In the genomic region with DNA sequence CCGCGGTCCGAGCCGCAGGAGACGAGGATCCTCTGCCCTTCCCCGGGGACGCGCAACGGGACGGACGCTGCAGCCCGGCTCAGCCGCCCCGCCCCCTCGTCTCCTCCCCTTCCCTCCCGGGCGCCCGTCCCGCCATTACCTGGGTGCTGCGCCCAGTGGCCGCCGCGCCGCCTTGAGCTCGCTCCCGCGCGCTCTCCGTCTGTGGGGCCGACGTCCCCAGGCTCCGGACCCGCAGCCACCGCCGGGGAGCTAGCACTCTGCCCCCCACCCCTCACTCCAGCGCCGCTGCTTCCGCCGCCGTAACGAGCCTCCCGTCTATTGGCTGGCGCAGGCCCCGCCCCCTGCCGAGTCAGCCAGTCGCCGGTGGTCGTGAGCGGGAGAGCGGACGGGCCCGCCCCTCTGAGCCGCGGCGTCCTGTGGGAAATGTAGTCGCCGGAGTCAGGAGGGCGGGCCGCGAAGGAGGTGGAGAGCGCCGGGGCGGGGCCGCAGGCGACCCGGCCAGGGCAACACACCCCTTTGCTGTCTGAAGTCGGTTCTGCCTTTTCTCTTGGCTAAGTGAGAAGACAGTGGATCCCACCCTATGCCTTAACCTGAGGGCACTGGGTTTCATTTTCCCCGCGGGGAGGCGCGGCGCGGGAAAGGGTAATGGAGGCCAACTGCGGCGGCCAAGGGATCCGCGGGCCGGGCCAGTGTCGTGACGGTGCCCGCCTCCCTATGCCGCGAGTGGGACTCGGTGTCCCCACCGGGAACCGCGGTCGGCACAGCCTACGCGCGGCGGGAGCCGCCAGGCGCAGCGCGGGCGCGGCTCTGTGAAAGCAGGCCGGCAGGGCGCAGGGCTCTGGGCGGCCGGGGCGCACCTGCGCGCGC, we compare ENCODE assay signal across 1 cellular context.
TF ChIP-seq lines count a peak whose summit lies in the region.

A gene (minus strand): TSS at position 259 of the 867 bp plus-strand sequence. CDS start 1,767 bp downstream, outside the sequence.

TF ChIP-seq in HepG2, 621 proteins besides CTCF, POLR2A, EP300 and RAD21 (continued from another document and continues in another):
- TF ChIP-seq SMAD9 (CRISPR knock-in tag; IDR thresholded peaks at IDR 0.05) (no peak), FOXM1 (CRISPR knock-in tag; IDR thresholded peaks at IDR 0.05) (no peak), ZBTB42 (CRISPR knock-in tag; IDR thresholded peaks at IDR 0.05) (peak; percentile 85), ZNF549 (CRISPR knock-in tag; IDR thresholded peaks at IDR 0.05) (no peak), ZNF337 (CRISPR knock-in tag; IDR thresholded peaks at IDR 0.05; ENCODE audit: borderline replicate concordance, low read depth) (peak; percentile 81), PRPF4 (IDR thresholded peaks at IDR 0.05; ENCODE audit: low read depth, low read length, poor library complexity, severe bottlenecking) (no peak), ZNF746 (CRISPR knock-in tag; IDR thresholded peaks at IDR 0.05) (peak; percentile 87), YEATS2 (CRISPR knock-in tag; IDR thresholded peaks at IDR 0.05; ENCODE audit: borderline replicate concordance) (no peak; the same call in 1 of the 2 replicates), SRSF4 (IDR thresholded peaks at IDR 0.05; ENCODE audit: low read depth, low read length, poor library complexity, severe bottlenecking) (no peak), ZNF367 (CRISPR knock-in tag; IDR thresholded peaks at IDR 0.05; ENCODE audit: borderline replicate concordance) (no peak), ZNF234 (CRISPR knock-in tag; conservative IDR thresholded peaks at IDR 0.05) (0 out of 2 replicates have a peak, but pooled peaks have one; percentile 51), NKX3-1 (CRISPR knock-in tag; IDR thresholded peaks at IDR 0.05) (no peak), CBX1 (IDR thresholded peaks at IDR 0.05; ENCODE audit: low read depth) (no peak), ZNF510 (CRISPR knock-in tag; IDR thresholded peaks at IDR 0.05; ENCODE audit: low read depth) (peak; percentile 88), HOXA3 (CRISPR knock-in tag; IDR thresholded peaks at IDR 0.05) (no peak), ZMYM2 (CRISPR knock-in tag; IDR thresholded peaks at IDR 0.05) (no peak), ZFP90 (CRISPR knock-in tag; IDR thresholded peaks at IDR 0.05; ENCODE audit: borderline replicate concordance) (no peak; the same call in 1 of the 2 replicates), ZNF20 (CRISPR knock-in tag; IDR thresholded peaks at IDR 0.05) (no peak), TSC22D2 (CRISPR knock-in tag; IDR thresholded peaks at IDR 0.05; ENCODE audit: borderline replicate concordance) (no peak), DNMT1 (CRISPR knock-in tag; IDR thresholded peaks at IDR 0.05) (peak; percentile 87; the same call in 1 of the 2 replicates), TP53 (CRISPR knock-in tag; conservative IDR thresholded peaks at IDR 0.05) (no peak), MED8 (CRISPR knock-in tag; IDR thresholded peaks at IDR 0.05; ENCODE audit: insufficient replicate concordance) (no peak), ZNF879 (CRISPR knock-in tag; IDR thresholded peaks at IDR 0.05) (no peak), ZNF251 (CRISPR knock-in tag; IDR thresholded peaks at IDR 0.05) (peak; percentile 72; the same call in 1 of the 2 replicates), ZNF772 (CRISPR knock-in tag; IDR thresholded peaks at IDR 0.05) (no peak), AGO1 (IDR thresholded peaks at IDR 0.05; ENCODE audit: low read depth, low read length, poor library complexity, severe bottlenecking) (peak; percentile 4), ZNF569 (CRISPR knock-in tag; IDR thresholded peaks at IDR 0.05; ENCODE audit: borderline replicate concordance) (no peak), KAT2B (IDR thresholded peaks at IDR 0.05; ENCODE audit: borderline replicate concordance, low read depth, low read length) (no peak)
- TF ChIP-seq, protein P1, sequence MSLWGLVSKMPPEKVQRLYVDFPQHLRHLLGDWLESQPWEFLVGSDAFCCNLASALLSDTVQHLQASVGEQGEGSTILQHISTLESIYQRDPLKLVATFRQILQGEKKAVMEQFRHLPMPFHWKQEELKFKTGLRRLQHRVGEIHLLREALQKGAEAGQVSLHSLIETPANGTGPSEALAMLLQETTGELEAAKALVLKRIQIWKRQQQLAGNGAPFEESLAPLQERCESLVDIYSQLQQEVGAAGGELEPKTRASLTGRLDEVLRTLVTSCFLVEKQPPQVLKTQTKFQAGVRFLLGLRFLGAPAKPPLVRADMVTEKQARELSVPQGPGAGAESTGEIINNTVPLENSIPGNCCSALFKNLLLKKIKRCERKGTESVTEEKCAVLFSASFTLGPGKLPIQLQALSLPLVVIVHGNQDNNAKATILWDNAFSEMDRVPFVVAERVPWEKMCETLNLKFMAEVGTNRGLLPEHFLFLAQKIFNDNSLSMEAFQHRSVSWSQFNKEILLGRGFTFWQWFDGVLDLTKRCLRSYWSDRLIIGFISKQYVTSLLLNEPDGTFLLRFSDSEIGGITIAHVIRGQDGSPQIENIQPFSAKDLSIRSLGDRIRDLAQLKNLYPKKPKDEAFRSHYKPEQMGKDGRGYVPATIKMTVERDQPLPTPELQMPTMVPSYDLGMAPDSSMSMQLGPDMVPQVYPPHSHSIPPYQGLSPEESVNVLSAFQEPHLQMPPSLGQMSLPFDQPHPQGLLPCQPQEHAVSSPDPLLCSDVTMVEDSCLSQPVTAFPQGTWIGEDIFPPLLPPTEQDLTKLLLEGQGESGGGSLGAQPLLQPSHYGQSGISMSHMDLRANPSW (CRISPR knock-in tag; IDR thresholded peaks at IDR 0.05; ENCODE audit: borderline replicate concordance), result peak; percentile 69; the same call in 1 of the 2 replicates
- TF ChIP-seq, protein P2, sequence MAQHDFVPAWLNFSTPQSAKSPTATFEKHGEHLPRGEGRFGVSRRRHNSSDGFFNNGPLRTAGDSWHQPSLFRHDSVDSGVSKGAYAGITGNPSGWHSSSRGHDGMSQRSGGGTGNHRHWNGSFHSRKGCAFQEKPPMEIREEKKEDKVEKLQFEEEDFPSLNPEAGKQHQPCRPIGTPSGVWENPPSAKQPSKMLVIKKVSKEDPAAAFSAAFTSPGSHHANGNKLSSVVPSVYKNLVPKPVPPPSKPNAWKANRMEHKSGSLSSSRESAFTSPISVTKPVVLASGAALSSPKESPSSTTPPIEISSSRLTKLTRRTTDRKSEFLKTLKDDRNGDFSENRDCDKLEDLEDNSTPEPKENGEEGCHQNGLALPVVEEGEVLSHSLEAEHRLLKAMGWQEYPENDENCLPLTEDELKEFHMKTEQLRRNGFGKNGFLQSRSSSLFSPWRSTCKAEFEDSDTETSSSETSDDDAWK (CRISPR knock-in tag; IDR thresholded peaks at IDR 0.05), result no peak
- TF ChIP-seq, protein P3, sequence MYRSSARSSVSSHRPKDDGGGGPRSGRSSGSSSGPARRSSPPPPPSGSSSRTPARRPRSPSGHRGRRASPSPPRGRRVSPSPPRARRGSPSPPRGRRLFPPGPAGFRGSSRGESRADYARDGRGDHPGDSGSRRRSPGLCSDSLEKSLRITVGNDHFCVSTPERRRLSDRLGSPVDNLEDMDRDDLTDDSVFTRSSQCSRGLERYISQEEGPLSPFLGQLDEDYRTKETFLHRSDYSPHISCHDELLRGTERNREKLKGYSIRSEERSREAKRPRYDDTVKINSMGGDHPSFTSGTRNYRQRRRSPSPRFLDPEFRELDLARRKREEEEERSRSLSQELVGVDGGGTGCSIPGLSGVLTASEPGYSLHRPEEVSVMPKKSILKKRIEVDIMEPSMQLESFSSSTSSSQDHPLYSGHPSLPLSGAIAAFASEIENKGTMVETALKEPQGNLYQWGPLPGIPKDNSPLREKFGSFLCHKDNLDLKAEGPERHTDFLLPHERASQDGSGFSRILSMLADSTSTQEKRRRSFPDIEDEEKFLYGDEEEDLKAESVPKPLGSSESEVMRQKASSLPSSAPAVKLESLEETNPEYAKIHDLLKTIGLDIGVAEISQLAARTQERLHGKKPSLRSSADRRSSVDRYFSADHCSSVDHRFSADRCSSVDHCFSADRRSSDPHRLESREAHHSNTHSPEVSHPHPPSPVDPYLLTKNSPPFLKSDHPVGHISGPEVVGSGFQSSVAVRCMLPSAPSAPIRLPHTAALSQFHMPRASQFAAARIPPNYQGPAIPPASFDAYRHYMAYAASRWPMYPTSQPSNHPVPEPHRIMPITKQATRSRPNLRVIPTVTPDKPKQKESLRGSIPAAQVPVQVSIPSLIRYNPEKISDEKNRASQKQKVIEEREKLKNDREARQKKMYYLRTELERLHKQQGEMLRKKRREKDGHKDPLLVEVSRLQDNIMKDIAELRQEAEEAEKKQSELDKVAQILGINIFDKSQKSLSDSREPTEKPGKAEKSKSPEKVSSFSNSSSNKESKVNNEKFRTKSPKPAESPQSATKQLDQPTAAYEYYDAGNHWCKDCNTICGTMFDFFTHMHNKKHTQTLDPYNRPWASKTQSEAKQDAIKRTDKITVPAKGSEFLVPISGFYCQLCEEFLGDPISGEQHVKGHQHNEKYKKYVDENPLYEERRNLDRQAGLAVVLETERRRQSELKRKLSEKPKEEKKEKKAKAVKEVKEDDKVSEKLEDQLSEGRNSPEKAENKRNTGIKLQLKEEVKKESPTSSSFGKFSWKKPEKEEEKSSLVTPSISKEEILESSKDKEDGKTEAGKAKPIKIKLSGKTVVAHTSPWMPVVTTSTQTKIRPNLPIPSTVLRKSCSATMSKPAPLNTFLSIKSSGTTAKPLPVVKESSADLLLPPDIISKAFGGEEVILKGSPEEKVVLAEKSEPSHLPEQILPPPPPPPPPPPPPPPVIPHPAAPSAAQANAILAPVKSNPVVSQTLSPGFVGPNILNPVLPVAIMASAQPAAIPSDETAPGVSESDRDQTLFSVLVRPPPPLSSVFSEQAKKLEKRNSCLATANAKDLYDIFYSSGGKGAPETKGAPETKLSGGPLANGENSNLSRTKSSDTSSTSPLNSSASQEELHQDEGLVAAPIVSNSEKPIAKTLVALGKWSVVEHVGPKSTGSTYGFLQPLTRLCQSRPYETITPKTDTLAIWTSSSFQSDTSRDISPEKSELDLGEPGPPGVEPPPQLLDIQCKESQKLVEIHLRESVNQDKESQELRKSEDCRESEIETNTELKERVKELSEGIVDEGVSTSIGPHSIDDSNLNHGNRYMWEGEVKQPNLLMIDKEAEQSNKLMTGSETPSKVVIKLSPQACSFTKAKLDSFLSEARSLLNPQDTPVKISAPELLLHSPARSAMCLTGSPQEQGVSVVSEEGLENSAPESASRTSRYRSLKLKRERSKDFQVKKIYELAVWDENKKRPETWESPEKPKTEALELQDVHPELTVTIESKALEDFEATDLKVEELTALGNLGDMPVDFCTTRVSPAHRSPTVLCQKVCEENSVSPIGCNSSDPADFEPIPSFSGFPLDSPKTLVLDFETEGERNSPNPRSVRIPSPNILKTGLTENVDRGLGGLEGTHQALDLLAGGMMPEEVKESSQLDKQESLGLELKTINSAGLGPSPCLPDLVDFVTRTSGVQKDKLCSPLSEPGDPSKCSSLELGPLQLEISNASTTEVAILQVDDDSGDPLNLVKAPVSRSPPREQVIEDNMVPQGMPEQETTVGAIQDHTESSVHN (CRISPR knock-in tag; IDR thresholded peaks at IDR 0.05), result peak; percentile 75; the same call in 1 of the 2 replicates
- TF ChIP-seq, protein P4, sequence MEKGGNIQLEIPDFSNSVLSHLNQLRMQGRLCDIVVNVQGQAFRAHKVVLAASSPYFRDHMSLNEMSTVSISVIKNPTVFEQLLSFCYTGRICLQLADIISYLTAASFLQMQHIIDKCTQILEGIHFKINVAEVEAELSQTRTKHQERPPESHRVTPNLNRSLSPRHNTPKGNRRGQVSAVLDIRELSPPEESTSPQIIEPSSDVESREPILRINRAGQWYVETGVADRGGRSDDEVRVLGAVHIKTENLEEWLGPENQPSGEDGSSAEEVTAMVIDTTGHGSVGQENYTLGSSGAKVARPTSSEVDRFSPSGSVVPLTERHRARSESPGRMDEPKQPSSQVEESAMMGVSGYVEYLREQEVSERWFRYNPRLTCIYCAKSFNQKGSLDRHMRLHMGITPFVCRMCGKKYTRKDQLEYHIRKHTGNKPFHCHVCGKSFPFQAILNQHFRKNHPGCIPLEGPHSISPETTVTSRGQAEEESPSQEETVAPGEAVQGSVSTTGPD (CRISPR knock-in tag; IDR thresholded peaks at IDR 0.05), result no peak
- TF ChIP-seq, protein P5, sequence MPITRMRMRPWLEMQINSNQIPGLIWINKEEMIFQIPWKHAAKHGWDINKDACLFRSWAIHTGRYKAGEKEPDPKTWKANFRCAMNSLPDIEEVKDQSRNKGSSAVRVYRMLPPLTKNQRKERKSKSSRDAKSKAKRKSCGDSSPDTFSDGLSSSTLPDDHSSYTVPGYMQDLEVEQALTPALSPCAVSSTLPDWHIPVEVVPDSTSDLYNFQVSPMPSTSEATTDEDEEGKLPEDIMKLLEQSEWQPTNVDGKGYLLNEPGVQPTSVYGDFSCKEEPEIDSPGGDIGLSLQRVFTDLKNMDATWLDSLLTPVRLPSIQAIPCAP (CRISPR knock-in tag; IDR thresholded peaks at IDR 0.05; ENCODE audit: low read depth), result 0 out of 2 replicates have a peak, but pooled peaks have one; percentile 26
- TF ChIP-seq, protein P6, sequence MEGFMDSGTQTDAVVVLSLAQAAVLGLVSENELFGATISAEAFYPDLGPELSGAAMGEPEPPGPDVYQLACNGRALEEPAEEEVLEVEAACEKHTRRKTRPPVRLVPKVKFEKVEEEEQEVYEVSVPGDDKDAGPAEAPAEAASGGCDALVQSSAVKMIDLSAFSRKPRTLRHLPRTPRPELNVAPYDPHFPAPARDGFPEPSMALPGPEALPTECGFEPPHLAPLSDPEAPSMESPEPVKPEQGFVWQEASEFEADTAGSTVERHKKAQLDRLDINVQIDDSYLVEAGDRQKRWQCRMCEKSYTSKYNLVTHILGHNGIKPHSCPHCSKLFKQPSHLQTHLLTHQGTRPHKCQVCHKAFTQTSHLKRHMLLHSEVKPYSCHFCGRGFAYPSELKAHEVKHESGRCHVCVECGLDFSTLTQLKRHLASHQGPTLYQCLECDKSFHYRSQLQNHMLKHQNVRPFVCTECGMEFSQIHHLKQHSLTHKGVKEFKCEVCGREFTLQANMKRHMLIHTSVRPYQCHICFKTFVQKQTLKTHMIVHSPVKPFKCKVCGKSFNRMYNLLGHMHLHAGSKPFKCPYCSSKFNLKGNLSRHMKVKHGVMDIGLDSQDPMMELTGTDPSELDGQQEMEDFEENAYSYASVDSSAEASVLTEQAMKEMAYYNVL (CRISPR knock-in tag; IDR thresholded peaks at IDR 0.05; ENCODE audit: borderline replicate concordance), result 0 out of 2 replicates have a peak, but pooled peaks have one; percentile 21
- TF ChIP-seq, protein P7, sequence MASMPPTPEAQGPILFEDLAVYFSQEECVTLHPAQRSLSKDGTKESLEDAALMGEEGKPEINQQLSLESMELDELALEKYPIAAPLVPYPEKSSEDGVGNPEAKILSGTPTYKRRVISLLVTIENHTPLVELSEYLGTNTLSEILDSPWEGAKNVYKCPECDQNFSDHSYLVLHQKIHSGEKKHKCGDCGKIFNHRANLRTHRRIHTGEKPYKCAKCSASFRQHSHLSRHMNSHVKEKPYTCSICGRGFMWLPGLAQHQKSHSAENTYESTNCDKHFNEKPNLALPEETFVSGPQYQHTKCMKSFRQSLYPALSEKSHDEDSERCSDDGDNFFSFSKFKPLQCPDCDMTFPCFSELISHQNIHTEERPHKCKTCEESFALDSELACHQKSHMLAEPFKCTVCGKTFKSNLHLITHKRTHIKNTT (CRISPR knock-in tag; IDR thresholded peaks at IDR 0.05), result no peak
- TF ChIP-seq, protein P8, sequence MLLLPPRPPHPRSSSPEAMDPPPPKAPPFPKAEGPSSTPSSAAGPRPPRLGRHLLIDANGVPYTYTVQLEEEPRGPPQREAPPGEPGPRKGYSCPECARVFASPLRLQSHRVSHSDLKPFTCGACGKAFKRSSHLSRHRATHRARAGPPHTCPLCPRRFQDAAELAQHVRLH (CRISPR knock-in tag; IDR thresholded peaks at IDR 0.05; ENCODE audit: borderline replicate concordance, low read depth), result peak; percentile 19; the same call in 1 of the 2 replicates
